29 cellular contexts compared by ENCODE assay signal in genomic region chrX:70026112-70026850, GRCh38. TPM values are rescaled to one million over a fixed set of nuclear protein-coding genes. Genes with fewer than 3 reads are reported as not detected.
DNase-seq lines count a peak whose midpoint lies in the region; ATAC-seq, FAIRE-seq and TF ChIP-seq lines count a peak whose summit lies in the region.
"Had no signal": no experiment of that assay in that cellular context is flagged by ENCODE, and none has a peak within 500 bp of the region (broad histone marks: within the 10 kb centered on the region; RNA-seq: fewer than 3 reads in every experiment).

No MANE protein-coding gene starts in this region.

- H3K4me2 ChIP-seq in HCT116 (ENCODE audit: low read length) (peak overlapping the region; percentile 30; the same call in 1 of the 2 replicates), astrocyte (ENCODE audit: low read length) (peak overlapping the region; percentile 39)
- H3K4me2 ChIP-seq: PC-9 had no signal

- no peaks in the 10 kb centered on the region for H3K9me3 Mint-ChIP-seq in T-helper 1 cell treated with Interleukin-12 subunit alpha and Interleukin-12 subunit beta and Interleukin-4 antibody, amounts not matched to agents 30 μg/mL and 1 μg/mL, for 36 hours
- H3K9me3 Mint-ChIP-seq in astrocyte (ENCODE audit: unreplicated experiment), result no peaks in the 10 kb centered on the region
- H3K9me3 Mint-ChIP-seq: activated CD4-positive, alpha-beta memory T cell treated with anti-CD3 and anti-CD28 coated beads, Interleukin-2, amount 10 ng/mL, durations not matched to agents 7 days and 5 days; natural killer cell had no signal

- no peaks in the 10 kb centered on the region for H3K9me3 ChIP-seq in HCT116 (ENCODE audit: control insufficient read depth in 1 of 2, insufficient read depth in 1 of 2, low read depth in 1 of 2, low read length in 2 of 2)
- H3K9me3 ChIP-seq in astrocyte (ENCODE audit: insufficient read depth, low read depth, low read length), result no peaks in the 10 kb centered on the region
- H3K9me3 ChIP-seq: adrenal gland, colonic mucosa, esophagus squamous epithelium, transverse colon had no signal

- no peaks in the 10 kb centered on the region for H4K20me1 ChIP-seq in HCT116 (ENCODE audit: insufficient read depth)
- H4K20me1 ChIP-seq in astrocyte (ENCODE audit: insufficient read depth, low read length), result no peaks in the 10 kb centered on the region

- no peaks in the 10 kb centered on the region for H3K27me3 Mint-ChIP-seq in T-helper 1 cell treated with Interleukin-12 subunit alpha and Interleukin-12 subunit beta and Interleukin-4 antibody, amounts not matched to agents 30 μg/mL and 1 μg/mL, for 36 hours (ENCODE audit: low read depth)
- no peaks in the 10 kb centered on the region for H3K27me3 Mint-ChIP-seq in astrocyte (ENCODE audit: low read depth, unreplicated experiment)
- H3K27me3 Mint-ChIP-seq: activated CD4-positive, alpha-beta memory T cell treated with anti-CD3 and anti-CD28 coated beads, Interleukin-2, amount 10 ng/mL, durations not matched to agents 7 days and 5 days had no signal

- CTCF ChIA-PET in HCT116 (lab: Charles Lee), result no interaction called here

- no peaks in the 10 kb centered on the region for H3K36me3 Mint-ChIP-seq in T-helper 1 cell treated with Interleukin-12 subunit alpha and Interleukin-12 subunit beta and Interleukin-4 antibody, amounts not matched to agents 30 μg/mL and 1 μg/mL, for 36 hours (ENCODE audit: low read depth)
- no peaks in the 10 kb centered on the region for H3K36me3 Mint-ChIP-seq in astrocyte (ENCODE audit: low read depth, unreplicated experiment)
- H3K36me3 Mint-ChIP-seq: natural killer cell had no signal

- DNase-seq in T-helper 1 cell (no peak), HCT116 (ENCODE audit: low read depth, low spot score) (no peak), astrocyte (ENCODE audit: low read depth) (no peak), lung microvascular endothelial cell (ENCODE audit: low read depth in 2 of 2) (peak; percentile 45 to 61), HPDE6-E6E7 (ENCODE audit: extremely low spot score) (no peak), NCI-H187 (lab: John Stamatoyannopoulos, UW) (no peak)
- DNase-seq: activated CD4-positive, alpha-beta memory T cell treated with anti-CD3 and anti-CD28 coated beads, Interleukin-2, amount 10 ng/mL, durations not matched to agents 7 days and 5 days; activated effector memory CD4-positive, alpha-beta T cell treated with anti-CD3 and anti-CD28 coated beads, Interleukin-2, amount 50 U/mL, for 16 hours; adrenal gland; colonic mucosa; DND-41; esophagus squamous epithelium; left colon; natural killer cell; NCI-H1105 treated with DMSO at 0.1 percent for 48 hours; NCI-H2081 treated with DMSO at 0.1 percent for 48 hours; NK-92 treated with Interleukin-12 subunit alpha and Interleukin-12 subunit beta, amount 100 ng/mL, for 24 hours; PC-9; SHP77 treated with DMSO at 0.1 percent for 48 hours; transverse colon had no signal

- no peaks in the 10 kb centered on the region for H3K9me2 ChIP-seq in HCT116 (ENCODE audit: insufficient read depth)

- H3K79me2 ChIP-seq in HCT116 (ENCODE audit: insufficient read depth, low read length) (no peaks in the 10 kb centered on the region), astrocyte (ENCODE audit: insufficient read depth, low read length) (no peaks in the 10 kb centered on the region)

- H3K27me3 ChIP-seq in HCT116 (ENCODE audit: insufficient read depth, low read length), result no peaks in the 10 kb centered on the region
- H3K27me3 ChIP-seq in astrocyte (ENCODE audit: insufficient read depth, low read length), result no peaks in the 10 kb centered on the region
- H3K27me3 ChIP-seq: colonic mucosa, esophagus squamous epithelium, transverse colon had no signal

- no peak overlapping the region for H2AFZ ChIP-seq in HCT116 (ENCODE audit: low read depth, low read length, poor library complexity, severe bottlenecking)
- H2AFZ ChIP-seq in astrocyte (ENCODE audit: low read depth, low read length), result no peak overlapping the region
- H2AFZ ChIP-seq: PC-9 had no signal

- RAD21 ChIA-PET in HCT116 (lab: Charles Lee; ENCODE audit: low non-redundant PET in 1 of 2, low total read pairs in 2 of 2, uncharacterized antibody in 2 of 2, unreplicated experiment in 2 of 2), result no interaction called here

- no peak overlapping the region for H3K4me3 ChIP-seq in HCT116 (replicated peaks in 1 of 2; ENCODE audit: low read depth in 1 of 2, low read length in 2 of 2)
- no peak overlapping the region for H3K4me3 ChIP-seq in astrocyte (ENCODE audit: insufficient read depth, low read depth, low read length)
- H3K4me3 ChIP-seq: adrenal gland, colonic mucosa, esophagus squamous epithelium, PC-9, skin epidermis, transverse colon had no signal

- TF ChIP-seq POLR2A in HCT116 (IDR thresholded peaks at IDR 0.05; ENCODE audit: borderline replicate concordance, extremely low read depth, insufficient read depth, insufficient read length), result no peak

- TF ChIP-seq RAD21 in HCT116 (IDR thresholded peaks at IDR 0.05; ENCODE audit: low read depth), result no peak

- no peak overlapping the region for H3K27ac Mint-ChIP-seq in T-helper 1 cell treated with Interleukin-12 subunit alpha and Interleukin-12 subunit beta and Interleukin-4 antibody, amounts not matched to agents 30 μg/mL and 1 μg/mL, for 36 hours
- H3K27ac Mint-ChIP-seq in astrocyte (ENCODE audit: unreplicated experiment), result peak overlapping the region; percentile 34
- H3K27ac Mint-ChIP-seq: activated CD4-positive, alpha-beta memory T cell treated with anti-CD3 and anti-CD28 coated beads, Interleukin-2, amount 10 ng/mL, durations not matched to agents 7 days and 5 days; natural killer cell had no signal

- FAIRE-seq in astrocyte (lab: Jason Lieb, UNC), result peak; percentile 63
- FAIRE-seq: GM12892 had no signal

- H3K4me1 ChIP-seq in HCT116 (ENCODE audit: control insufficient read depth in 1 of 2, insufficient read depth in 2 of 2, low read length in 2 of 2) (peaks cover 8 to 33% of the 10 kb centered on the region in 2 experiments), astrocyte (ENCODE audit: insufficient read depth, low read length) (peaks cover 8% of the 10 kb centered on the region)
- H3K4me1 ChIP-seq: adrenal gland, colonic mucosa, esophagus squamous epithelium, transverse colon had no signal

- H3K4me3 Mint-ChIP-seq in T-helper 1 cell treated with Interleukin-12 subunit alpha and Interleukin-12 subunit beta and Interleukin-4 antibody, amounts not matched to agents 30 μg/mL and 1 μg/mL, for 36 hours, result peak overlapping the region; percentile 9
- no peak overlapping the region for H3K4me3 Mint-ChIP-seq in astrocyte (ENCODE audit: unreplicated experiment)
- H3K4me3 Mint-ChIP-seq: activated CD4-positive, alpha-beta memory T cell treated with anti-CD3 and anti-CD28 coated beads, Interleukin-2, amount 10 ng/mL, durations not matched to agents 7 days and 5 days; natural killer cell had no signal

- POLR2A ChIA-PET in HCT116 (lab: Charles Lee), result no interaction called here

- H3K36me3 ChIP-seq in HCT116 (ENCODE audit: control insufficient read depth in 1 of 2, insufficient read depth in 2 of 2, low read length in 2 of 2), result no peaks in the 10 kb centered on the region
- H3K36me3 ChIP-seq in astrocyte (ENCODE audit: insufficient read depth, low read length), result no peaks in the 10 kb centered on the region
- H3K36me3 ChIP-seq: adrenal gland, colonic mucosa, esophagus squamous epithelium, transverse colon had no signal

- intact Hi-C loops in HCT116 (cut with micrococcal nuclease), result no loop called here

- TF ChIP-seq CTCF in HCT116 (IDR thresholded peaks at IDR 0.05 in 2 of 3, conservative IDR thresholded peaks at IDR 0.05 in 1 of 3; ENCODE audit: borderline replicate concordance in 1 of 3, insufficient read depth in 1 of 3, low read depth in 2 of 3, low read length in 2 of 3) (no peak), astrocyte (IDR thresholded peaks at IDR 0.05; ENCODE audit: insufficient read depth, low read depth, low read length) (no peak)

- BruUV-seq in HCT116 (replicated peaks; lab: Mats Ljungman, UMichigan), result no TSS peak

- H3K9ac ChIP-seq in HCT116 (ENCODE audit: low read length) (no peak overlapping the region), astrocyte (ENCODE audit: low read length) (no peak overlapping the region)

- H3K4me1 Mint-ChIP-seq in T-helper 1 cell treated with Interleukin-12 subunit alpha and Interleukin-12 subunit beta and Interleukin-4 antibody, amounts not matched to agents 30 μg/mL and 1 μg/mL, for 36 hours (ENCODE audit: low read depth), result peaks cover 23% of the 10 kb centered on the region
- peaks cover 35% of the 10 kb centered on the region for H3K4me1 Mint-ChIP-seq in astrocyte (ENCODE audit: low read depth, unreplicated experiment)

- ATAC-seq in HCT116 (no peak), GM18868 (IDR thresholded peaks at IDR 0.05; ENCODE audit: unreplicated experiment) (no peak)
- ATAC-seq: left colon, natural killer cell had no signal

- H3K27ac ChIP-seq in HCT116 (ENCODE audit: low read depth, low read length) (no peak overlapping the region), astrocyte (ENCODE audit: low read depth, low read length) (no peak overlapping the region)
- H3K27ac ChIP-seq: 22Rv1, adrenal gland, colonic mucosa, esophagus squamous epithelium, HL-60, PC-9, skin epidermis, transverse colon had no signal

TF ChIP-seq in HCT116, 20 proteins besides CTCF, POLR2A, EP300 and RAD21 (continues in another document):
- TF ChIP-seq CBX3 (IDR thresholded peaks at IDR 0.05; ENCODE audit: low read depth), result no peak
- TF ChIP-seq CEBPB (IDR thresholded peaks at IDR 0.05; ENCODE audit: low read depth), result no peak
- TF ChIP-seq ZNF274 (IDR thresholded peaks at IDR 0.05; ENCODE audit: low read depth, low read length), result no peak
- TF ChIP-seq SIN3A (IDR thresholded peaks at IDR 0.05; ENCODE audit: low read depth), result no peak
- no peak for TF ChIP-seq ELF1 (IDR thresholded peaks at IDR 0.05; ENCODE audit: borderline replicate concordance, low read depth)
- TF ChIP-seq JUND (IDR thresholded peaks at IDR 0.05), result no peak
- no peak for TF ChIP-seq ZFX (IDR thresholded peaks at IDR 0.05)
- no peak for TF ChIP-seq POLR2AphosphoS5 (IDR thresholded peaks at IDR 0.05; ENCODE audit: low read depth, low read length)

RNA-seq across cellular contexts. Expression of gene AWAT2, which starts 23.5 kb away (rescaled TPM):
- not detected for total RNA-seq in HCT116 (2021; ENCODE audit: unreplicated experiment)
- 0.10 TPM in 1 of 2 replicates, not detected in the other for polyA plus RNA-seq in HCT116 (2012)
- total RNA-seq in astrocyte, result not detected in 2 replicates
- 0.20 and 0.44 TPM in 2 replicates for total RNA-seq in lung microvascular endothelial cell
- total RNA-seq: activated CD4-positive, alpha-beta memory T cell treated with anti-CD3 and anti-CD28 coated beads, Interleukin-2, amount 10 ng/mL, durations not matched to agents 7 days and 5 days; adrenal gland; colonic mucosa; esophagus squamous epithelium; left colon; natural killer cell; NCI-H460; omental fat pad; PC-9; transverse colon had no signal
- polyA plus RNA-seq: adrenal gland had no signal

RNA-seq across cellular contexts. Expression of gene OTUD6A, which starts 36.0 kb away (rescaled TPM):
- total RNA-seq in HCT116 (2021; ENCODE audit: unreplicated experiment), result not detected
- polyA plus RNA-seq in HCT116 (2012), result not detected in 2 replicates
- not detected in 2 replicates for total RNA-seq in astrocyte
- total RNA-seq in lung microvascular endothelial cell, result not detected in 2 replicates
- total RNA-seq: activated CD4-positive, alpha-beta memory T cell treated with anti-CD3 and anti-CD28 coated beads, Interleukin-2, amount 10 ng/mL, durations not matched to agents 7 days and 5 days; adrenal gland; colonic mucosa; esophagus squamous epithelium; left colon; MCF 10A; natural killer cell; NCI-H460; omental fat pad; PC-9; transverse colon had no signal
- polyA plus RNA-seq: adrenal gland had no signal

Comparison
In these comparisons a context has a peak if more than half of its experiments do, and no peak if none do; other contexts are left out.
1. DNase-seq: peak in lung microvascular endothelial cell (2 of 2); none in T-helper 1 cell (0 of 5), HCT116 (single experiment), astrocyte (single experiment), HPDE6-E6E7 (single experiment) and NCI-H187 (0 of 2).